ENCODE assay signal across 8 cellular contexts in the genomic region with DNA sequence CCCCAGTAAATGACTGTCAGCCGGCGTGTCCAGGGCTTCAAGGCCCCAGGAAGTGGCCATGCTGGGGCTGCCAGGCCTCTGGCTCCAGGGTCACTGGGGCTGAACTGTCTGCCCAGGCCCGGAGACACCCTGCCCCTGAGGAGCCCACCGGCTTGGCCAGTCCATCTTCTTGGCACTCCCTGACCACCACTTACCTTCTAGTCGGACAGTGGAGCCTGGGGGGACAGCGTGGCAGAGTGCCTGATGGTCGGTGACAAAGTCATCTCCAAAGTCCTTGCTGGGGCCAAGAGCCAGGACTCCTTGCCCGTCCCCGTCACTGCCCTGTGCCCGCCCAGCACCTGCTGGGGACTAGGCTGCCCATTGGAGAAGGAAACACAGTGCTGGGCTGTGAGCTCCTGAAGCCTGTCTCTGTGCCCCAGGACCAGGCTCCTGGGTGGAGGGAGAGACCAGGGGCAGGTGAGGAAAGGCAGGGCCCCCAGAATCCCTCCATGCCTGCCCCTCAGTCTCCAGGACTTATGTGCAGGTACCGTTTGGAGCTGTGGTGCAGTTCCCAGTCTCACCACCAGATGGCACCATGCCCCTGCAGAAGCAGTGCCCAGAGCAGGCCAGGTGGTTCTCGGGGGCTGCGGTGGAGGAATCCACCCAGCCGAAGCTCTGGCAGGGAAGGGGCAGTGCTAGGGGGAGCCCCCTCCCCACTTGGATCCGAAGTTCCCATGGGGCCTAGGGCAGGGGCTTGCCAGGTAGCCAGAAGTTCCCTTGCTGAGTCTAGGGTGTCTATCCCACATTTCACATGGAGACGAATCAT. TPM values are rescaled to one million over a fixed set of nuclear protein-coding genes. Genes with fewer than 3 reads are reported as not detected.
DNase-seq lines count a peak whose midpoint lies in the region; ATAC-seq and TF ChIP-seq lines count a peak whose summit lies in the region.

No MANE protein-coding gene starts in this region.

- H3K36me3 Mint-ChIP-seq in activated CD8-positive, alpha-beta T cell treated with anti-CD3 and anti-CD28 coated beads for 36 hours (ENCODE audit: low read depth) = no peaks in the 10 kb centered on the region

- no peaks in the 10 kb centered on the region for H3K4me1 Mint-ChIP-seq in activated CD8-positive, alpha-beta T cell treated with anti-CD3 and anti-CD28 coated beads for 36 hours (ENCODE audit: low read depth)

- CTCF ChIA-PET in activated CD8-positive, alpha-beta T cell treated with anti-CD3 and anti-CD28 coated beads for 36 hours (lab: Charles Lee) = interaction anchor here (0.6 to 3.0 kb wide), 17 partner anchors 9 to 306 kb away, joined by 3 to 26 read pairs (median 4); a partner anchor contains a TSS

- ATAC-seq in GM21526 (IDR thresholded peaks at IDR 0.05; ENCODE audit: low FRiP score, unreplicated experiment) (peak; percentile 55), GM21367 (IDR thresholded peaks at IDR 0.05; ENCODE audit: unreplicated experiment) (no peak)
- ATAC-seq in activated CD8-positive, alpha-beta T cell treated with anti-CD3 and anti-CD28 coated beads for 36 hours = peak; percentile 94

- H3K27me3 Mint-ChIP-seq in activated CD8-positive, alpha-beta T cell treated with anti-CD3 and anti-CD28 coated beads for 36 hours = no peaks in the 10 kb centered on the region

- H3K9me3 Mint-ChIP-seq in activated CD8-positive, alpha-beta T cell treated with anti-CD3 and anti-CD28 coated beads for 36 hours = no peaks in the 10 kb centered on the region

- intact Hi-C loops in activated CD8-positive, alpha-beta T cell treated with anti-CD3 and anti-CD28 coated beads for 36 hours (cut with micrococcal nuclease) = loop anchor here (2.0 to 5.0 kb wide), 2 partner anchors 110 to 128 kb away; a partner anchor contains a TSS

- POLR2A ChIA-PET in activated CD8-positive, alpha-beta T cell treated with anti-CD3 and anti-CD28 coated beads for 36 hours (lab: Charles Lee) = interaction anchor here (0.8 to 0.9 kb wide), 2 partner anchors 39 to 138 kb away, joined by 3 to 4 read pairs; no protein-coding TSS in a partner anchor

- H3K27ac Mint-ChIP-seq in activated CD8-positive, alpha-beta T cell treated with anti-CD3 and anti-CD28 coated beads for 36 hours = no peak overlapping the region

- peak; percentile 99 for TF ChIP-seq CTCF in activated CD8-positive, alpha-beta T cell treated with anti-CD3 and anti-CD28 coated beads for 36 hours (IDR thresholded peaks at IDR 0.05)

- H3K4me3 Mint-ChIP-seq in activated CD8-positive, alpha-beta T cell treated with anti-CD3 and anti-CD28 coated beads for 36 hours = no peak overlapping the region

- peak; percentile 86 for DNase-seq in AG08396 (ENCODE audit: low spot score)
- DNase-seq in NCI-H748 treated with DMSO at 0.1 percent for 48 hours (lab: John Stamatoyannopoulos, UW) = peak; percentile 7
- DNase-seq in activated CD8-positive, alpha-beta T cell treated with anti-CD3 and anti-CD28 coated beads for 36 hours = peak; percentile 95
- peak; percentile 90 for DNase-seq in effector CD4-positive, alpha-beta T cell
- peak; percentile 77 for DNase-seq in medulla oblongata (ENCODE audit: extremely low spot score)
- peak; percentile 74 for DNase-seq in stimulated activated CD8-positive, alpha-beta memory T cell treated with anti-CD3 and anti-CD28 coated beads, Interleukin-12 subunit alpha, Interleukin-12 subunit beta, amount 100 ng/mL, for 4 hours (ENCODE audit: low read depth)

RNA-seq across cellular contexts. Expression of a gene that starts 6.0 kb away (rescaled TPM):
- total RNA-seq in activated CD8-positive, alpha-beta T cell treated with anti-CD3 and anti-CD28 coated beads for 36 hours = not detected

RNA-seq across cellular contexts. Expression of a gene that starts 25.2 kb away (rescaled TPM):
- total RNA-seq in activated CD8-positive, alpha-beta T cell treated with anti-CD3 and anti-CD28 coated beads for 36 hours = 10 to 100 TPM; 44.5 to 44.8 TPM

RNA-seq across cellular contexts. Expression of a gene that starts 39.8 kb away (rescaled TPM):
- 100 to 1,000 TPM; 101 to 105 TPM for total RNA-seq in activated CD8-positive, alpha-beta T cell treated with anti-CD3 and anti-CD28 coated beads for 36 hours

RNA-seq across cellular contexts. Expression of a gene that starts 40.9 kb away (rescaled TPM):
- 100 to 1,000 TPM; 411 to 412 TPM for total RNA-seq in activated CD8-positive, alpha-beta T cell treated with anti-CD3 and anti-CD28 coated beads for 36 hours

Comparison
In these comparisons a context has a peak if more than half of its experiments do, and no peak if none do; other contexts are left out.
1. DNase-seq: peak in every context shown above with its lines; median percentile 95 in activated CD8-positive, alpha-beta T cell treated with anti-CD3 and anti-CD28 coated beads for 36 hours; 90 in effector CD4-positive, alpha-beta T cell; 86 in AG08396; 77 in medulla oblongata; 74 in stimulated activated CD8-positive, alpha-beta memory T cell treated with anti-CD3 and anti-CD28 coated beads, Interleukin-12 subunit alpha, Interleukin-12 subunit beta, amount 100 ng/mL, for 4 hours; 7 in NCI-H748 treated with DMSO at 0.1 percent for 48 hours.